In genomic region chr13:97658556-97658955, GRCh38 we compare ENCODE assay signal across 22 cellular contexts.
A peak's percentile ranks its signal among the peaks of the same experiment; 100 is the strongest.
DNase-seq lines count a peak whose midpoint lies in the region; ATAC-seq, FAIRE-seq and TF ChIP-seq lines count a peak whose summit lies in the region.
"Had no signal": no experiment of that assay in that cellular context is flagged by ENCODE, and none has a peak within 500 bp of the region (broad histone marks: within the 10 kb centered on the region; RNA-seq: fewer than 3 reads in every experiment).

No MANE protein-coding gene starts in this region.

- intact Hi-C loops in A673 (cut with micrococcal nuclease; ENCODE audit: unreplicated experiment) (loop anchor here (2.0 kb wide), 1 partner anchor 220 kb away; no protein-coding TSS in a partner anchor), endothelial cell of umbilical vein (cut with micrococcal nuclease) (loop anchor here (1.0 to 2.0 kb wide), 4 partner anchors 10 to 628 kb away; no protein-coding TSS in a partner anchor)

- no peak overlapping the region for H3K9ac ChIP-seq in endothelial cell of umbilical vein (replicated peaks; ENCODE audit: extremely low read depth, insufficient read depth, low read length)
- H3K9ac ChIP-seq: GM23248 had no signal

- no peaks in the 10 kb centered on the region for H3K36me3 Mint-ChIP-seq in osteocyte (ENCODE audit: unreplicated experiment)
- H3K36me3 Mint-ChIP-seq: CD4-positive, alpha-beta memory T cell had no signal

- DNase-seq in A673 (ENCODE audit: low spot score) (peak; percentile 86), cardiac fibroblast (ENCODE audit: low read depth in 2 of 2) (peak; percentile 3 to 27), endothelial cell of umbilical vein (ENCODE audit: low read depth, low spot score) (peak; percentile 61), osteocyte (ENCODE audit: extremely low spot score, unreplicated experiment) (peak; percentile 5)
- DNase-seq: 8988T; C1 segment of cervical spinal cord; Calu3; CD4-positive, alpha-beta memory T cell; COR-L47; DMS53; DMS79 treated with DMSO at 0.1 percent for 48 hours; GF-D8; GM23248; H7 had no signal

- H3K36me3 ChIP-seq in A673 (ENCODE audit: insufficient read depth, low read length, poor library complexity, severe bottlenecking) (no peaks in the 10 kb centered on the region), endothelial cell of umbilical vein (ENCODE audit: control insufficient read depth in 2 of 2, extremely low read depth in 1 of 2, insufficient read depth in 2 of 2, low read length in 2 of 2) (no peaks in the 10 kb centered on the region)

- no peaks in the 10 kb centered on the region for H3K4me1 Mint-ChIP-seq in osteocyte (ENCODE audit: unreplicated experiment)
- H3K4me1 Mint-ChIP-seq: CD4-positive, alpha-beta memory T cell had no signal

- no peaks in the 10 kb centered on the region for H3K79me2 ChIP-seq in endothelial cell of umbilical vein (ENCODE audit: control insufficient read depth, insufficient read depth, low read length)

- no peak overlapping the region for H3K4me3 Mint-ChIP-seq in osteocyte (ENCODE audit: unreplicated experiment)
- H3K4me3 Mint-ChIP-seq: CD4-positive, alpha-beta memory T cell had no signal

- CTCF ChIA-PET in A673 (lab: Charles Lee) (interaction anchor here (1.5 kb wide), 1 partner anchor 225 kb away, joined by 4 read pairs; no protein-coding TSS in a partner anchor), endothelial cell of umbilical vein (lab: Charles Lee) (interaction anchor here (0.9 to 3.4 kb wide), 9 partner anchors 10 to 640 kb away, joined by 3 to 17 read pairs (median 4); partner anchors contain the start of gene MBNL2)

- H3K27me3 ChIP-seq in A673 (replicated peaks; ENCODE audit: insufficient read depth, low read depth, low read length, poor library complexity) (peaks cover 74% of the 10 kb centered on the region), endothelial cell of umbilical vein (ENCODE audit: control insufficient read depth in 2 of 2, insufficient read depth in 2 of 2, low read length in 2 of 2) (no peaks in the 10 kb centered on the region)

- H3K9me3 ChIP-seq in A673 (ENCODE audit: low read depth, low read length, poor library complexity, severe bottlenecking) (no peaks in the 10 kb centered on the region), endothelial cell of umbilical vein (replicated peaks; ENCODE audit: control insufficient read depth, insufficient read depth, low read length) (no peaks in the 10 kb centered on the region)
- H3K9me3 ChIP-seq: A549 had no signal

- no TSS peak for BruUV-seq in A673 (replicated peaks; lab: Mats Ljungman, UMichigan)
- BruUV-seq in endothelial cell of umbilical vein (replicated peaks; lab: Mats Ljungman, UMichigan) = no TSS peak

- no peak overlapping the region for H2AFZ ChIP-seq in endothelial cell of umbilical vein (ENCODE audit: low read depth, low read length)
- H2AFZ ChIP-seq: GM23248 had no signal

- no peak overlapping the region for H3K27ac Mint-ChIP-seq in osteocyte (ENCODE audit: unreplicated experiment)
- H3K27ac Mint-ChIP-seq: CD4-positive, alpha-beta memory T cell had no signal

- ATAC-seq in GM18861 (IDR thresholded peaks at IDR 0.05; ENCODE audit: unreplicated experiment) (no peak), HG02885 (IDR thresholded peaks at IDR 0.05; ENCODE audit: poor library complexity, unreplicated experiment) (no peak), GM21619 (IDR thresholded peaks at IDR 0.05; ENCODE audit: unreplicated experiment) (no peak)
- ATAC-seq: A549, HCT116 had no signal

- no peaks in the 10 kb centered on the region for H3K9me1 ChIP-seq in endothelial cell of umbilical vein (replicated peaks; ENCODE audit: control insufficient read depth, extremely low read depth, insufficient read depth, low read length)

- POLR2A ChIA-PET in A673 (lab: Charles Lee; ENCODE audit: low non-redundant PET) = no interaction called here
- POLR2A ChIA-PET in endothelial cell of umbilical vein (lab: Charles Lee) = no interaction called here

- H3K4me1 ChIP-seq in A673 (ENCODE audit: insufficient read depth, low read length, poor library complexity, severe bottlenecking) = peaks cover 6% of the 10 kb centered on the region
- peaks cover 54% of the 10 kb centered on the region for H3K4me1 ChIP-seq in endothelial cell of umbilical vein (ENCODE audit: control insufficient read depth, extremely low read depth, insufficient read depth, low read length)
- H3K4me1 ChIP-seq: A549 had no signal

- no peak overlapping the region for H3K27ac ChIP-seq in A673 (ENCODE audit: low read depth, low read length, poor library complexity, severe bottlenecking)
- H3K27ac ChIP-seq in endothelial cell of umbilical vein (ENCODE audit: insufficient read depth, low read depth, low read length) = no peak overlapping the region
- H3K27ac ChIP-seq: A549, GM23248 had no signal

- H4K20me1 ChIP-seq in endothelial cell of umbilical vein (replicated peaks; ENCODE audit: control insufficient read depth, extremely low read depth, insufficient read depth, low read length) = no peaks in the 10 kb centered on the region

- H3K27me3 Mint-ChIP-seq in osteocyte (ENCODE audit: unreplicated experiment) = peaks cover 29% of the 10 kb centered on the region

- no peak for FAIRE-seq in endothelial cell of umbilical vein (lab: Jason Lieb, UNC)
- FAIRE-seq: A549, GM12891, GM18507, H1 had no signal

- TF ChIP-seq CTCF in A673 (conservative IDR thresholded peaks at IDR 0.05; ENCODE audit: low read depth, low read length) = no peak
- TF ChIP-seq CTCF in cardiac fibroblast (IDR thresholded peaks at IDR 0.05; ENCODE audit: low read depth, low read length) = no peak
- TF ChIP-seq CTCF in endothelial cell of umbilical vein (IDR thresholded peaks at IDR 0.05; ENCODE audit: extremely low read depth in 1 of 2, insufficient read depth in 1 of 2, low read depth in 1 of 2, low read length in 2 of 2) = no peak
- TF ChIP-seq CTCF in osteocyte (IDR thresholded peaks at IDR 0.05) = no peak

- H3K4me3 ChIP-seq in A673 (ENCODE audit: low read depth, low read length, poor library complexity, severe bottlenecking) (no peak overlapping the region), cardiac fibroblast (replicated peaks in 1 of 2; ENCODE audit: low read depth in 2 of 2, low read length in 2 of 2) (no peak overlapping the region), endothelial cell of umbilical vein (replicated peaks in 1 of 3; ENCODE audit: insufficient read depth in 1 of 3, low read depth in 1 of 3, low read length in 3 of 3) (no peak overlapping the region)
- H3K4me3 ChIP-seq: A549, GM23248 had no signal

- peak overlapping the region; percentile 64 for H3K4me2 ChIP-seq in endothelial cell of umbilical vein (ENCODE audit: insufficient read depth, low read length)
- H3K4me2 ChIP-seq: A549 had no signal

- H3K9me3 Mint-ChIP-seq in osteocyte (ENCODE audit: unreplicated experiment) = no peaks in the 10 kb centered on the region

- TF ChIP-seq POLR2A in endothelial cell of umbilical vein (IDR thresholded peaks at IDR 0.05; ENCODE audit: low read depth, low read length) = no peak

- dilution Hi-C loops in endothelial cell of umbilical vein (cut with MboI; ENCODE audit: extremely low pct_ligation_motif_present, low sequenced_read_pairs) = no loop called here

TF ChIP-seq in endothelial cell of umbilical vein, 7 proteins besides CTCF, POLR2A, EP300 and RAD21:
- TF ChIP-seq POLR2AphosphoS5 (IDR thresholded peaks at IDR 0.05; ENCODE audit: insufficient read depth, low read depth, low read length) = peak; percentile 17
- TF ChIP-seq JUN (IDR thresholded peaks at IDR 0.05; ENCODE audit: borderline replicate concordance, insufficient read depth, insufficient read length, low read depth) = no peak

Comparison
In these comparisons a context has a peak if more than half of its experiments do, and no peak if none do; other contexts are left out.
1. DNase-seq: peak in every context shown above with its lines; median percentile 86 in A673; 61 in endothelial cell of umbilical vein; 15 in cardiac fibroblast; 5 in osteocyte.